ENCODE assay signal across 8 cellular contexts in the genomic region with DNA sequence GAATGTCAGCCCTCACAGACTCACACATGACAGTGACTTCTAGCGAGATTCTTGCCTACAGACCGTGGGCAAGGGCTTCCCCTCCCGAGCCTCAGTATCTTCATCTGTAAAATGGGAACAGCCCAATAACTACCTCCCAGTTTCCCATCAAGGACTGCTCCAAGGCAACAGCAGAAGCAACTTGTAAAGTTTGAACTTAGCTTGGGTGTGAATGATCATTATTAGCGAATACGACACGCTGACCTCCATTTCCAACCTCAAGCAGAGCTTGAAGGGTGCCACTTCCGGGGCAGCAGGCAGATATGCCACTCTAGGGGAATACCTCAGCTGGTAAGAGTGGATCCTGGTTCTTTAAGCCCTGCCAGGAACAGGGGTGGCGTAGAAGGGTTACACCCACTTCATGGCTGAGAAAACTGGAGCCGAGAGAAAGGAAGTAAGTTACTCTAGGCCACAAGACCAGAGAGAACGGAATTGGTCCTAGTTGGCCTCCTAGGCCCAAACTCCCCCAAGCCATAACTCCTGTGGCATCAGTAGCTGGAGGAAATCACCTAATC. TPM values are rescaled to one million over a fixed set of nuclear protein-coding genes. Genes with fewer than 3 reads are reported as not detected.
DNase-seq lines count a peak whose midpoint lies in the region; ATAC-seq lines count a peak whose summit lies in the region.

No MANE protein-coding gene starts in this region.

- H3K36me3 ChIP-seq in BLaER1 treated with 17β-estradiol and CSF1 and Interleukin-3, amounts not matched to agents 10 nM and 100 nM = peaks cover 12 to 32% (median 19%) of the 10 kb centered on the region in 11 experiments
- peaks cover 47% of the 10 kb centered on the region for H3K36me3 ChIP-seq in HUES6 (ENCODE audit: control insufficient read depth, insufficient read depth, low read length)

- H3K27me3 Mint-ChIP-seq in activated CD4-positive, alpha-beta memory T cell treated with anti-CD3 and anti-CD28 coated beads for 36 hours = no peaks in the 10 kb centered on the region

- intact Hi-C loops in activated CD4-positive, alpha-beta memory T cell treated with anti-CD3 and anti-CD28 coated beads for 36 hours (cut with micrococcal nuclease) = loop anchor here (5.0 to 10.0 kb wide), 4 partner anchors 173 to 1040 kb away; partner anchors contain the start of genes HRH2, KIAA1191 and NSD1

- peaks cover 72 to 80% (median 74%) of the 10 kb centered on the region in 10 experiments for H3K4me1 ChIP-seq in BLaER1 treated with 17β-estradiol and CSF1 and Interleukin-3, amounts not matched to agents 10 nM and 100 nM
- peaks cover 23% of the 10 kb centered on the region for H3K4me1 ChIP-seq in HUES6 (ENCODE audit: control insufficient read depth, insufficient read depth, low read length)

- H3K4me3 ChIP-seq in BLaER1 treated with 17β-estradiol and CSF1 and Interleukin-3, amounts not matched to agents 10 nM and 100 nM = peak overlapping the region; percentile 76 to 95 (median 90)
- peak overlapping the region; percentile 96 for H3K4me3 ChIP-seq in HUES6 (ENCODE audit: low read depth, low read length)

- no peaks in the 10 kb centered on the region for H3K27me3 ChIP-seq in BLaER1 treated with 17β-estradiol and CSF1 and Interleukin-3, amounts not matched to agents 10 nM and 100 nM
- no peaks in the 10 kb centered on the region for H3K27me3 ChIP-seq in HUES6 (ENCODE audit: control insufficient read depth, insufficient read depth, low read length)

- peaks cover 51% of the 10 kb centered on the region for H3K4me1 Mint-ChIP-seq in activated CD4-positive, alpha-beta memory T cell treated with anti-CD3 and anti-CD28 coated beads for 36 hours (ENCODE audit: low read depth)

- ATAC-seq in HG03139 (IDR thresholded peaks at IDR 0.05; ENCODE audit: unreplicated experiment) = no peak

- H4K20me1 ChIP-seq in BLaER1 treated with 17β-estradiol and CSF1 and Interleukin-3, amounts not matched to agents 10 nM and 100 nM = peaks cover 35 to 51% (median 48%) of the 10 kb centered on the region in 11 experiments

- peak overlapping the region; percentile 94 to 100 (median 99) for H3K9ac ChIP-seq in BLaER1 treated with 17β-estradiol and CSF1 and Interleukin-3, amounts not matched to agents 10 nM and 100 nM
- H3K9ac ChIP-seq in HUES6 (ENCODE audit: low read length) = peak overlapping the region; percentile 97

- peak; percentile 71 for DNase-seq in activated CD4-positive, alpha-beta memory T cell treated with anti-CD3 and anti-CD28 coated beads for 36 hours
- peak; percentile 62 for DNase-seq in glomerular visceral epithelial cell (ENCODE audit: extremely low spot score)
- peak; percentile 62 for DNase-seq in renal cortical epithelial cell (ENCODE audit: low read depth)
- DNase-seq in NCI-H2107 treated with DMSO at 0.1 percent for 48 hours (lab: John Stamatoyannopoulos, UW; ENCODE audit: unreplicated experiment) = no peak
- DNase-seq in iPS-NIHi11 (ENCODE audit: low spot score) = no peak

- H3K27ac Mint-ChIP-seq in activated CD4-positive, alpha-beta memory T cell treated with anti-CD3 and anti-CD28 coated beads for 36 hours = peak overlapping the region; percentile 97

- H3K9me3 ChIP-seq in BLaER1 treated with 17β-estradiol and CSF1 and Interleukin-3, amounts not matched to agents 10 nM and 100 nM (replicated peaks in 1 of 11) = no peaks in the 10 kb centered on the region
- no peaks in the 10 kb centered on the region for H3K9me3 ChIP-seq in HUES6 (ENCODE audit: control insufficient read depth, insufficient read depth, low read depth, low read length)

- H3K4me3 Mint-ChIP-seq in activated CD4-positive, alpha-beta memory T cell treated with anti-CD3 and anti-CD28 coated beads for 36 hours = peak overlapping the region; percentile 92

- H3K36me3 Mint-ChIP-seq in activated CD4-positive, alpha-beta memory T cell treated with anti-CD3 and anti-CD28 coated beads for 36 hours = peaks cover 13% of the 10 kb centered on the region

- H3K9me3 Mint-ChIP-seq in activated CD4-positive, alpha-beta memory T cell treated with anti-CD3 and anti-CD28 coated beads for 36 hours = no peaks in the 10 kb centered on the region

- POLR2A ChIA-PET in activated CD4-positive, alpha-beta memory T cell treated with anti-CD3 and anti-CD28 coated beads for 36 hours (lab: Charles Lee) = interaction anchor here (0.8 to 3.4 kb wide), 4 partner anchors 8 to 112 kb away, joined by 3 to 20 read pairs (median 4); partner anchors contain the start of gene FAF2

- H3K4me2 ChIP-seq in BLaER1 treated with 17β-estradiol and CSF1 and Interleukin-3, amounts not matched to agents 10 nM and 100 nM = peak overlapping the region; percentile 96 to 100 (median 98)

- CTCF ChIA-PET in activated CD4-positive, alpha-beta memory T cell treated with anti-CD3 and anti-CD28 coated beads for 36 hours (lab: Charles Lee) = interaction anchor here (1.0 to 6.8 kb wide), 5 partner anchors 8 to 119 kb away, joined by 3 to 34 read pairs (median 26); partner anchors contain the start of genes CLTB and FAF2

- H3K27ac ChIP-seq in BLaER1 treated with 17β-estradiol and CSF1 and Interleukin-3, amounts not matched to agents 10 nM and 100 nM = peak overlapping the region; percentile 91 to 100 (median 100)
- H3K27ac ChIP-seq in HUES6 (ENCODE audit: low read depth, low read length) = peak overlapping the region; percentile 99

RNA-seq across cellular contexts. Expression of gene RNF44, which starts 2.0 kb away (rescaled TPM):
- total RNA-seq in activated CD4-positive, alpha-beta memory T cell treated with anti-CD3 and anti-CD28 coated beads for 36 hours = 10 to 100 TPM; 61.9 to 68.1 TPM
- 2.3 and 13.6 TPM in 2 replicates for total RNA-seq in renal cortical epithelial cell

RNA-seq across cellular contexts. Expression of gene CDHR2, which starts 14.0 kb away (rescaled TPM):
- under 1 TPM; 0.36 to 0.38 TPM for total RNA-seq in activated CD4-positive, alpha-beta memory T cell treated with anti-CD3 and anti-CD28 coated beads for 36 hours
- total RNA-seq in renal cortical epithelial cell = not detected in 2 replicates

Comparison
In these comparisons a context has a peak if more than half of its experiments do, and no peak if none do; other contexts are left out.
1. DNase-seq: peak in activated CD4-positive, alpha-beta memory T cell treated with anti-CD3 and anti-CD28 coated beads for 36 hours (single experiment), glomerular visceral epithelial cell (single experiment) and renal cortical epithelial cell (single experiment); none in NCI-H2107 treated with DMSO at 0.1 percent for 48 hours (single experiment) and iPS-NIHi11 (single experiment).